Comparison of ENCODE assay signal across 1 cellular context in genomic region chr10:26090762-26091161, GRCh38.
TF ChIP-seq lines count a peak whose summit lies in the region.

No MANE protein-coding gene starts in this region.

TF ChIP-seq in WTC11, 78 proteins besides CTCF, POLR2A, EP300 and RAD21 (continued from another document):
- TF ChIP-seq AFF4 (CRISPR knock-in tag; IDR thresholded peaks at IDR 0.05; ENCODE audit: borderline replicate concordance): no peak
- TF ChIP-seq ZNF138 (CRISPR knock-in tag; conservative IDR thresholded peaks at IDR 0.05): no peak
- TF ChIP-seq MAX (CRISPR knock-in tag; IDR thresholded peaks at IDR 0.05): no peak
- TF ChIP-seq RORB (CRISPR knock-in tag; IDR thresholded peaks at IDR 0.05): no peak
- no peak for TF ChIP-seq SOX15 (CRISPR knock-in tag; IDR thresholded peaks at IDR 0.05)
- TF ChIP-seq NR2C2 (CRISPR knock-in tag; IDR thresholded peaks at IDR 0.05): no peak
- no peak for TF ChIP-seq ATF1 (CRISPR knock-in tag; IDR thresholded peaks at IDR 0.05)
- TF ChIP-seq IRF2 (CRISPR knock-in tag; IDR thresholded peaks at IDR 0.05; ENCODE audit: borderline replicate concordance, low read depth): no peak
- TF ChIP-seq CREB1 (CRISPR knock-in tag; IDR thresholded peaks at IDR 0.05): no peak
